Comparison of ENCODE assay signal across 25 cellular contexts in the genomic region with DNA sequence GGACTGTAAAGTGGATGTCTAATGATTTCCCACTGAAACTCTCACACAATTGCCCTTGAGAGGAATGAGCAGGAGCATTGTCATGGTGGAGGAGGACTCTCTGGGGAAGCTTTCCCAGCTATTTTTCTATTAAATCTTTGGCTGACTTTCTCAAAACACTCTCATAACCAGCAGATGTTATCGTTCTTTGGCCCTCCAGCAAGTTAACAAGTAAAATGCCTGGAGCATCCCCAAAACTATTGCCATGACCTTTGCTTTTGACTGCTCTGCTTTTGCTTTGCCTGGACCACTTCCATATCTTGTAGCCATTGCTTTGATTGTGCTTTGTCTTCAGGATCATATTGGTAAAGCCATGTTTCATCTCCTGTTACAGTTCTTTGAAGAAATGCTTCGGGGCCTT.
DNase-seq lines count a peak whose midpoint lies in the region; ATAC-seq and TF ChIP-seq lines count a peak whose summit lies in the region.
"Had no signal": no experiment of that assay in that cellular context is flagged by ENCODE, and none has a peak within 500 bp of the region (broad histone marks: within the 10 kb centered on the region; RNA-seq: fewer than 3 reads in every experiment).

No MANE protein-coding gene starts in this region.

- H3K4me3 Mint-ChIP-seq in MCF 10A (ENCODE audit: unreplicated experiment) (no peak overlapping the region), progenitor cell of endocrine pancreas (ENCODE audit: low read depth) (no peak overlapping the region)
- H3K4me3 Mint-ChIP-seq: activated naive CD4-positive, alpha-beta T cell treated with anti-CD3 and anti-CD28 coated beads for 36 hours; activated T-cell treated with anti-CD3 and anti-CD28 coated beads, Interleukin-2, amount 50 U/mL, for 4 hours; CD4-positive, alpha-beta memory T cell; H9; natural killer cell had no signal

- H3K4me3 ChIP-seq in rectal smooth muscle tissue (ENCODE audit: low read length) = no peak overlapping the region
- H3K4me3 ChIP-seq: esophagus squamous epithelium, pancreas, tibial artery had no signal

- H3K27me3 ChIP-seq in rectal smooth muscle tissue (ENCODE audit: control insufficient read depth, insufficient read depth, low read length) = no peaks in the 10 kb centered on the region
- H3K27me3 ChIP-seq: esophagus squamous epithelium, tibial artery had no signal

- H3K27me3 Mint-ChIP-seq in MCF 10A (ENCODE audit: insufficient read depth, unreplicated experiment) (no peaks in the 10 kb centered on the region), progenitor cell of endocrine pancreas (no peaks in the 10 kb centered on the region)

- no TSS peak for BruUV-seq in MCF 10A (replicated peaks; lab: Mats Ljungman, UMichigan)

- TF ChIP-seq CTCF in MCF 10A (IDR thresholded peaks at IDR 0.05; ENCODE audit: unreplicated experiment) (no peak), progenitor cell of endocrine pancreas (IDR thresholded peaks at IDR 0.05; ENCODE audit: unreplicated experiment) (no peak)

- intact Hi-C loops in MCF 10A (cut with micrococcal nuclease) = no loop called here

- H3K9me3 Mint-ChIP-seq in MCF 10A (ENCODE audit: unreplicated experiment) (no peaks in the 10 kb centered on the region), progenitor cell of endocrine pancreas (ENCODE audit: low read depth) (no peaks in the 10 kb centered on the region)
- H3K9me3 Mint-ChIP-seq: activated naive CD4-positive, alpha-beta T cell treated with anti-CD3 and anti-CD28 coated beads for 36 hours; activated T-cell treated with anti-CD3 and anti-CD28 coated beads, Interleukin-2, amount 50 U/mL, for 4 hours; H9 had no signal

- H3K27ac ChIP-seq in rectal smooth muscle tissue (ENCODE audit: low read depth, low read length) = peak overlapping the region; percentile 6
- H3K27ac ChIP-seq: pancreas, tibial artery had no signal

- ATAC-seq in GM18868 (IDR thresholded peaks at IDR 0.05; ENCODE audit: unreplicated experiment) (no peak), GM21390 (IDR thresholded peaks at IDR 0.05; ENCODE audit: unreplicated experiment) (no peak)
- ATAC-seq: activated T-cell treated with anti-CD3 and anti-CD28 coated beads, Interleukin-2, amount 50 U/mL, for 4 hours; natural killer cell; pancreas had no signal

- no peak overlapping the region for H3K9ac ChIP-seq in rectal smooth muscle tissue (ENCODE audit: low read length)

- no peak overlapping the region for H3K27ac Mint-ChIP-seq in MCF 10A (ENCODE audit: low read depth, unreplicated experiment)
- no peak overlapping the region for H3K27ac Mint-ChIP-seq in progenitor cell of endocrine pancreas
- H3K27ac Mint-ChIP-seq: activated naive CD4-positive, alpha-beta T cell treated with anti-CD3 and anti-CD28 coated beads for 36 hours; CD4-positive, alpha-beta memory T cell; H9; natural killer cell had no signal

- POLR2A ChIA-PET in MCF 10A (lab: Yijun Ruan, JAX) = no interaction called here

- peak; percentile 89 for DNase-seq in GM04503 (ENCODE audit: low read depth)
- peak; percentile 48 for DNase-seq in T1000 (lab: John Stamatoyannopoulos, UW)
- peak; percentile 85 for DNase-seq in fibroblast of the conjunctiva (ENCODE audit: low read depth)
- no peak for DNase-seq in MCF 10A (ENCODE audit: unreplicated experiment)
- no peak for DNase-seq in progenitor cell of endocrine pancreas (ENCODE audit: low spot score, unreplicated experiment)
- DNase-seq: activated CD4-positive, CD25-positive, alpha-beta regulatory T cell treated with anti-CD3 and anti-CD28 coated beads, Interleukin-2, amount 50 U/mL, for 72 hours; activated naive CD4-positive, alpha-beta T cell treated with anti-CD3 and anti-CD28 coated beads for 36 hours; activated T-cell treated with anti-CD3 and anti-CD28 coated beads, Interleukin-2, amount 50 U/mL, for 4 hours; CD4-positive, alpha-beta memory T cell; DMS53; effector CD8-positive, alpha-beta T cell; esophagus squamous epithelium; H9; hypothalamus; natural killer cell; NCI-H2107; NCI-H524 treated with DMSO at 0.1 percent for 48 hours; pancreas; RPMI8226; stimulated activated CD4-positive, alpha-beta T cell treated with anti-CD3 and anti-CD28 coated beads, Interleukin-2, amount 100 ng/mL, for 24 hours; stimulated activated naive CD4-positive, alpha-beta T cell treated with Interleukin-2 at 50 U/mL for 16 hours; tibial artery had no signal

- CTCF ChIA-PET in MCF 10A (lab: Yijun Ruan, JAX) = no interaction called here

- no peaks in the 10 kb centered on the region for H3K36me3 ChIP-seq in rectal smooth muscle tissue (ENCODE audit: control insufficient read depth, insufficient read depth, low read length)
- H3K36me3 ChIP-seq: esophagus squamous epithelium, pancreas, tibial artery had no signal

- H3K4me1 Mint-ChIP-seq in MCF 10A (ENCODE audit: insufficient read depth, unreplicated experiment) (no peaks in the 10 kb centered on the region), progenitor cell of endocrine pancreas (ENCODE audit: low read depth) (peaks cover 3% of the 10 kb centered on the region)
- H3K4me1 Mint-ChIP-seq: CD4-positive, alpha-beta memory T cell; H9; natural killer cell had no signal

- H3K36me3 Mint-ChIP-seq in MCF 10A (ENCODE audit: insufficient read depth, unreplicated experiment) (no peaks in the 10 kb centered on the region), progenitor cell of endocrine pancreas (ENCODE audit: insufficient read depth) (no peaks in the 10 kb centered on the region)
- H3K36me3 Mint-ChIP-seq: CD4-positive, alpha-beta memory T cell; natural killer cell had no signal

- H3K4me1 ChIP-seq in rectal smooth muscle tissue (ENCODE audit: control insufficient read depth, insufficient read depth, low read length) = peaks cover 4% of the 10 kb centered on the region
- H3K4me1 ChIP-seq: esophagus squamous epithelium, pancreas had no signal

Comparison
In these comparisons a context has a peak if more than half of its experiments do, and no peak if none do; other contexts are left out.
1. DNase-seq: peak in GM04503 (single experiment), T1000 (single experiment) and fibroblast of the conjunctiva (single experiment); none in MCF 10A (single experiment) and progenitor cell of endocrine pancreas (single experiment).